26 cellular contexts compared by ENCODE assay signal in genomic region chr20:36109251-36109947, GRCh38.
"Had no signal": no experiment of that assay in that cellular context is flagged by ENCODE, and none has a peak within 500 bp of the region (broad histone marks: within the 10 kb centered on the region; RNA-seq: fewer than 3 reads in every experiment).

No MANE protein-coding gene starts in this region.

- H3K27me3 ChIP-seq: MG63 had no signal

- ATAC-seq: activated CD8-positive, alpha-beta memory T cell treated with anti-CD3 and anti-CD28 coated beads, Interleukin-2, amount 10 ng/mL, durations not matched to agents 7 days and 5 days; activated naive CD4-positive, alpha-beta T cell treated with anti-CD3 and anti-CD28 coated beads, Interleukin-2, amount 50 U/mL, for 72 hours; activated naive CD8-positive, alpha-beta T cell treated with anti-CD3 and anti-CD28 coated beads, Interleukin-2, amount 50 U/mL, for 24 hours; activated T-cell treated with anti-CD3 and anti-CD28 coated beads, Interleukin-2, amount 50 U/mL, for 4 hours; PC-3; T-helper 17 cell had no signal

- H3K4me3 Mint-ChIP-seq: activated B cell treated with CpG ODN at 0.5 μM for 24 hours; activated CD4-positive, alpha-beta T cell treated with anti-CD3 and anti-CD28 coated beads, Interleukin-2, amount 10 ng/mL, durations not matched to agents 24 days and 14 days; activated CD8-positive, alpha-beta memory T cell treated with anti-CD3 and anti-CD28 coated beads, Interleukin-2, amount 10 ng/mL, durations not matched to agents 7 days and 5 days; activated naive CD8-positive, alpha-beta T cell treated with anti-CD3 and anti-CD28 coated beads, Interleukin-2, amount 50 U/mL, for 24 hours; activated T-cell treated with anti-CD3 and anti-CD28 coated beads, Interleukin-2, amount 50 U/mL, for 4 hours; brain; central memory CD8-positive, alpha-beta T cell; T-helper 17 cell had no signal

- DNase-seq: activated B cell treated with CpG ODN at 0.5 μM for 24 hours; activated CD4-positive, alpha-beta T cell treated with anti-CD3 and anti-CD28 coated beads for 1 hour; activated CD4-positive, alpha-beta T cell treated with anti-CD3 and anti-CD28 coated beads, Interleukin-2, amount 10 ng/mL, durations not matched to agents 24 days and 14 days; activated CD4-positive, alpha-beta T cell treated with anti-CD3 and anti-CD28 coated beads, Interleukin-2, amount 50 U/mL, for 48 hours; activated CD8-positive, alpha-beta memory T cell treated with anti-CD3 and anti-CD28 coated beads, Interleukin-2, amount 10 ng/mL, durations not matched to agents 7 days and 5 days; activated effector memory CD4-positive, alpha-beta T cell treated with anti-CD3 and anti-CD28 coated beads, Interleukin-2, amount 50 U/mL, for 16 hours; activated naive CD4-positive, alpha-beta T cell treated with Interleukin-2 at 50 U/mL for 16 hours; activated naive CD8-positive, alpha-beta T cell treated with anti-CD3 and anti-CD28 coated beads, Interleukin-2, amount 50 U/mL, for 24 hours; activated T-cell treated with anti-CD3 and anti-CD28 coated beads, Interleukin-2, amount 50 U/mL, for 4 hours; amygdala; MG63; NCI-H1105 treated with DMSO at 0.1 percent for 48 hours; NCI-H146; NCI-H187 treated with DMSO at 0.1 percent for 48 hours; NCI-H2081 treated with DMSO at 0.1 percent for 48 hours; NCI-H446; NCI-H524; PC-3; SIG-M5; T-helper 17 cell; T-helper 9 cell had no signal

- H3K4me3 ChIP-seq: MG63 had no signal

- H3K27me3 Mint-ChIP-seq: activated B cell treated with CpG ODN at 0.5 μM for 24 hours had no signal

- H3K4me1 Mint-ChIP-seq: activated CD4-positive, alpha-beta T cell treated with anti-CD3 and anti-CD28 coated beads, Interleukin-2, amount 10 ng/mL, durations not matched to agents 24 days and 14 days; activated CD8-positive, alpha-beta memory T cell treated with anti-CD3 and anti-CD28 coated beads, Interleukin-2, amount 10 ng/mL, durations not matched to agents 7 days and 5 days; activated naive CD8-positive, alpha-beta T cell treated with anti-CD3 and anti-CD28 coated beads, Interleukin-2, amount 50 U/mL, for 24 hours; central memory CD8-positive, alpha-beta T cell; T-helper 17 cell had no signal

- H3K36me3 Mint-ChIP-seq: activated CD8-positive, alpha-beta memory T cell treated with anti-CD3 and anti-CD28 coated beads, Interleukin-2, amount 10 ng/mL, durations not matched to agents 7 days and 5 days; activated naive CD4-positive, alpha-beta T cell treated with anti-CD3 and anti-CD28 coated beads, Interleukin-2, amount 50 U/mL, for 72 hours had no signal

- H3K9me3 ChIP-seq: MG63 had no signal

- FAIRE-seq: astrocyte, RCC 7860 had no signal

- H3K36me3 ChIP-seq: MG63 had no signal

- H3K9me3 Mint-ChIP-seq: activated B cell treated with CpG ODN at 0.5 μM for 24 hours; activated CD4-positive, alpha-beta T cell treated with anti-CD3 and anti-CD28 coated beads, Interleukin-2, amount 10 ng/mL, durations not matched to agents 24 days and 14 days; activated naive CD4-positive, alpha-beta T cell treated with anti-CD3 and anti-CD28 coated beads, Interleukin-2, amount 50 U/mL, for 72 hours; activated naive CD8-positive, alpha-beta T cell treated with anti-CD3 and anti-CD28 coated beads, Interleukin-2, amount 50 U/mL, for 24 hours; activated T-cell treated with anti-CD3 and anti-CD28 coated beads, Interleukin-2, amount 50 U/mL, for 4 hours; brain; central memory CD8-positive, alpha-beta T cell had no signal

- H3K27ac Mint-ChIP-seq: activated B cell treated with CpG ODN at 0.5 μM for 24 hours; activated CD4-positive, alpha-beta T cell treated with anti-CD3 and anti-CD28 coated beads, Interleukin-2, amount 10 ng/mL, durations not matched to agents 24 days and 14 days; activated CD8-positive, alpha-beta memory T cell treated with anti-CD3 and anti-CD28 coated beads, Interleukin-2, amount 10 ng/mL, durations not matched to agents 7 days and 5 days; activated naive CD4-positive, alpha-beta T cell treated with anti-CD3 and anti-CD28 coated beads, Interleukin-2, amount 50 U/mL, for 72 hours; activated naive CD8-positive, alpha-beta T cell treated with anti-CD3 and anti-CD28 coated beads, Interleukin-2, amount 50 U/mL, for 24 hours; T-helper 17 cell had no signal
